In the genomic region with DNA sequence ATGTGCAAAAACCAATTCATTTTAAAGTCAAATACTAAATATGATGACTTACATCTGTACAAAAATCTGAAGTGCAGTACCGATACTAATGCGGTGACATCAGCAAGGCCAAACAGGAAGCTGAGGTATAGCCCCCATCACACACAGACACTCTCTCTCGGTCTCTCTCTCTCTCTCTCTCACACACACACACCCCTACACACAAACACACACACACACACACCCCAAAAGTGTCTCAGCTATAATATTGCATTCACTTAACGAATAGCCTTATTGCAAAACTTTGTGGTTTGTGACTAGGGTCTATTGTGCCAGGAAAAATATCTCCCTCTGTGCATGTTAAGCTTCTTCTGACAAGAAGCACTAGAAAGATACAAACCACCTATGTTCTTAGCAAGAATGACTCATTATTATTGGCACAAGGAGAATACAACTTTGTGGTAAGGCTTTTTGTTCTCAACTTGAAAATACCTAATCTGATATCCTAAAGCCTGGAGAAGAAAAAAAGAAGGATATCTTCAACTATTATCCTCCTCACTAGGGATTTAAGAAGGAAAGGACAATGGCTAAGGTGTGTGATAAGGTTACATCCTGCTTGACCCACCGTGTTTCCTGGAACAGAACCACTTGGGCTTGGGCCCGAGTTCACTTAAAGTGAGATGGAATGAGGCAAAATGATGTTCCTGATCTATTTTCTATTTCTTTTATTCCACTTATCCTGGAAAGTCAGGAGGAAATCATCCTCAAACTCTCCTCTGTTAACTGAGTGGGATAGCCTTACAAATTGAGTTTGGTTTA, we compare ENCODE assay signal across 8 cellular contexts.
DNase-seq lines count a peak whose midpoint lies in the region; ATAC-seq, FAIRE-seq and TF ChIP-seq lines count a peak whose summit lies in the region.

No MANE protein-coding gene starts in this region.

- intact Hi-C loops in left lung (cut with DNase I), result no loop called here
- intact Hi-C loops in transverse colon (cut with DNase I; ENCODE audit: low total_unique reads), result no loop called here

- peak; percentile 95 for FAIRE-seq in GM12892 (lab: Jason Lieb, UNC)

- no peaks in the 10 kb centered on the region for H3K9me3 ChIP-seq in left lung
- no peaks in the 10 kb centered on the region for H3K9me3 ChIP-seq in transverse colon

- WGBS in transverse colon (ENCODE audit: low coverage in 1 of 2), 2 donors, result 58 to 67% methylated on average over 5 to 6 of the region's 6 CpGs

- in situ Hi-C loops in transverse colon (cut with MboI; ENCODE audit: low pct_ligation_motif_present in 1 of 4, low pct_unique_long_range_greater_than_20kb in 1 of 4, low sequenced_read_pairs in 3 of 4), result no loop called here

- no peaks in the 10 kb centered on the region for H3K27me3 ChIP-seq in left lung
- no peaks in the 10 kb centered on the region for H3K27me3 ChIP-seq in transverse colon

- TF ChIP-seq EP300 in transverse colon (IDR thresholded peaks at IDR 0.05; ENCODE audit: low read depth), result no peak

- peak overlapping the region in 1 of 2 donors; percentile 83 for H3K27ac ChIP-seq in left lung
- H3K27ac ChIP-seq in transverse colon, result peak overlapping the region; percentile 57 to 76 (median 68)

- TF ChIP-seq CTCF in left lung (IDR thresholded peaks at IDR 0.05), result no peak
- no peak for TF ChIP-seq CTCF in transverse colon (IDR thresholded peaks at IDR 0.05)

- peaks cover 0 to 52% of the 10 kb centered on the region in 2 donors for H3K4me1 ChIP-seq in left lung
- H3K4me1 ChIP-seq in transverse colon, result peaks cover 3 to 19% (median 10%) of the 10 kb centered on the region in 4 donors

- DNase-seq in GM12892 (ENCODE audit: insufficient read length) (no peak), NOMO-1 treated with DMSO at 0.1 percent for 48 hours (lab: John Stamatoyannopoulos, UW; ENCODE audit: unreplicated experiment) (peak; percentile 91), left lung (no peak), transverse colon (peak; percentile 41), dermis blood vessel endothelial cell (no peak), NCI-H510A (lab: John Stamatoyannopoulos, UW) (no peak)
- peak; percentile 18 for DNase-seq in activated naive CD4-positive, alpha-beta T cell treated with anti-CD3 and anti-CD28 coated beads, Interleukin-2, amount 50 U/mL, for 16 hours

- H3K4me3 ChIP-seq in left lung, result no peak overlapping the region
- no peak overlapping the region for H3K4me3 ChIP-seq in transverse colon

- TF ChIP-seq POLR2A in GM12892 (IDR thresholded peaks at IDR 0.05; ENCODE audit: low read depth, low read length) (no peak), transverse colon (IDR thresholded peaks at IDR 0.05) (no peak)

- ATAC-seq in HG02571 (IDR thresholded peaks at IDR 0.05; ENCODE audit: unreplicated experiment), result peak; percentile 93
- peak; percentile 85 for ATAC-seq in left lung

- no peaks in the 10 kb centered on the region for H3K36me3 ChIP-seq in left lung
- H3K36me3 ChIP-seq in transverse colon, result no peaks in the 10 kb centered on the region

Comparison
In these comparisons a context has a peak if more than half of its experiments do, and no peak if none do; other contexts are left out.
1. DNase-seq: peak in NOMO-1 treated with DMSO at 0.1 percent for 48 hours (single experiment), activated naive CD4-positive, alpha-beta T cell treated with anti-CD3 and anti-CD28 coated beads, Interleukin-2, amount 50 U/mL, for 16 hours (single experiment) and transverse colon (single experiment); none in GM12892 (single experiment), left lung (0 of 2), dermis blood vessel endothelial cell (single experiment) and NCI-H510A (single experiment).